1 cellular context compared by ENCODE assay signal in genomic region chr7:41870505-41871138, GRCh38.
TF ChIP-seq lines count a peak whose summit lies in the region.

No MANE protein-coding gene starts in this region.

TF ChIP-seq in GM12878, 131 proteins besides CTCF, POLR2A, EP300 and RAD21 (continued from another document and continues in another):
- TF ChIP-seq, protein P1, sequence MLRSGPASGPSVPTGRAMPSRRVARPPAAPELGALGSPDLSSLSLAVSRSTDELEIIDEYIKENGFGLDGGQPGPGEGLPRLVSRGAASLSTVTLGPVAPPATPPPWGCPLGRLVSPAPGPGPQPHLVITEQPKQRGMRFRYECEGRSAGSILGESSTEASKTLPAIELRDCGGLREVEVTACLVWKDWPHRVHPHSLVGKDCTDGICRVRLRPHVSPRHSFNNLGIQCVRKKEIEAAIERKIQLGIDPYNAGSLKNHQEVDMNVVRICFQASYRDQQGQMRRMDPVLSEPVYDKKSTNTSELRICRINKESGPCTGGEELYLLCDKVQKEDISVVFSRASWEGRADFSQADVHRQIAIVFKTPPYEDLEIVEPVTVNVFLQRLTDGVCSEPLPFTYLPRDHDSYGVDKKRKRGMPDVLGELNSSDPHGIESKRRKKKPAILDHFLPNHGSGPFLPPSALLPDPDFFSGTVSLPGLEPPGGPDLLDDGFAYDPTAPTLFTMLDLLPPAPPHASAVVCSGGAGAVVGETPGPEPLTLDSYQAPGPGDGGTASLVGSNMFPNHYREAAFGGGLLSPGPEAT (IDR thresholded peaks at IDR 0.05; ENCODE audit: low read depth) = peak; percentile 89
- TF ChIP-seq CHD1 (IDR thresholded peaks at IDR 0.05; ENCODE audit: low read depth, low read length) = no peak
- no peak for TF ChIP-seq YBX1 (IDR thresholded peaks at IDR 0.05)
- TF ChIP-seq NKRF (conservative IDR thresholded peaks at IDR 0.05) = no peak
- no peak for TF ChIP-seq NR2C2 (IDR thresholded peaks at IDR 0.05; ENCODE audit: borderline replicate concordance, control insufficient read depth, insufficient read length, low read depth)
- peak; percentile 91 to 93 for TF ChIP-seq IKZF2 (IDR thresholded peaks at IDR 0.05)
- no peak for TF ChIP-seq PAX5 (IDR thresholded peaks at IDR 0.05; ENCODE audit: borderline replicate concordance, low read depth, low read length)
- peak; percentile 63; the same call in 1 of the 2 replicates for TF ChIP-seq ZNF217 (IDR thresholded peaks at IDR 0.05)
- no peak for TF ChIP-seq KLF5 (IDR thresholded peaks at IDR 0.05; ENCODE audit: partially characterized antibody)
- TF ChIP-seq LARP7 (IDR thresholded peaks at IDR 0.05) = no peak
- TF ChIP-seq YY1 (IDR thresholded peaks at IDR 0.05; ENCODE audit: low read depth, low read length) = no peak
- TF ChIP-seq GABPA (IDR thresholded peaks at IDR 0.05; ENCODE audit: low read depth) = no peak
- TF ChIP-seq, protein P2, sequence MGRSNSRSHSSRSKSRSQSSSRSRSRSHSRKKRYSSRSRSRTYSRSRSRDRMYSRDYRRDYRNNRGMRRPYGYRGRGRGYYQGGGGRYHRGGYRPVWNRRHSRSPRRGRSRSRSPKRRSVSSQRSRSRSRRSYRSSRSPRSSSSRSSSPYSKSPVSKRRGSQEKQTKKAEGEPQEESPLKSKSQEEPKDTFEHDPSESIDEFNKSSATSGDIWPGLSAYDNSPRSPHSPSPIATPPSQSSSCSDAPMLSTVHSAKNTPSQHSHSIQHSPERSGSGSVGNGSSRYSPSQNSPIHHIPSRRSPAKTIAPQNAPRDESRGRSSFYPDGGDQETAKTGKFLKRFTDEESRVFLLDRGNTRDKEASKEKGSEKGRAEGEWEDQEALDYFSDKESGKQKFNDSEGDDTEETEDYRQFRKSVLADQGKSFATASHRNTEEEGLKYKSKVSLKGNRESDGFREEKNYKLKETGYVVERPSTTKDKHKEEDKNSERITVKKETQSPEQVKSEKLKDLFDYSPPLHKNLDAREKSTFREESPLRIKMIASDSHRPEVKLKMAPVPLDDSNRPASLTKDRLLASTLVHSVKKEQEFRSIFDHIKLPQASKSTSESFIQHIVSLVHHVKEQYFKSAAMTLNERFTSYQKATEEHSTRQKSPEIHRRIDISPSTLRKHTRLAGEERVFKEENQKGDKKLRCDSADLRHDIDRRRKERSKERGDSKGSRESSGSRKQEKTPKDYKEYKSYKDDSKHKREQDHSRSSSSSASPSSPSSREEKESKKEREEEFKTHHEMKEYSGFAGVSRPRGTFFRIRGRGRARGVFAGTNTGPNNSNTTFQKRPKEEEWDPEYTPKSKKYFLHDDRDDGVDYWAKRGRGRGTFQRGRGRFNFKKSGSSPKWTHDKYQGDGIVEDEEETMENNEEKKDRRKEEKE (IDR thresholded peaks at IDR 0.05) = no peak
- TF ChIP-seq BCL11A (IDR thresholded peaks at IDR 0.05; ENCODE audit: low read depth, low read length) = no peak
- TF ChIP-seq ZBED1 (IDR thresholded peaks at IDR 0.05; ENCODE audit: borderline replicate concordance) = no peak
- TF ChIP-seq MLLT1 (IDR thresholded peaks at IDR 0.05) = no peak
- TF ChIP-seq FOXM1 (IDR thresholded peaks at IDR 0.05; ENCODE audit: low read depth, low read length) = no peak
- TF ChIP-seq TCF7 (IDR thresholded peaks at IDR 0.05; ENCODE audit: borderline replicate concordance) = no peak
- no peak for TF ChIP-seq IRF4 (IDR thresholded peaks at IDR 0.05; ENCODE audit: low read depth, low read length)
- no peak for TF ChIP-seq MYB (IDR thresholded peaks at IDR 0.05; ENCODE audit: borderline replicate concordance, low read depth, low read length)
- no peak for TF ChIP-seq CBX5 (IDR thresholded peaks at IDR 0.05; ENCODE audit: low read depth)
- no peak for TF ChIP-seq MXI1 (IDR thresholded peaks at IDR 0.05; ENCODE audit: low read depth, low read length)
- no peak for TF ChIP-seq SMAD1 (IDR thresholded peaks at IDR 0.05; ENCODE audit: low read depth, partially characterized antibody)
- no peak for TF ChIP-seq ZNF592 (IDR thresholded peaks at IDR 0.05)
- no peak for TF ChIP-seq NBN (IDR thresholded peaks at IDR 0.05)
- TF ChIP-seq SRF (IDR thresholded peaks at IDR 0.05; ENCODE audit: low read depth in 2 of 2, low read length in 2 of 2) = no peak
- no peak for TF ChIP-seq BRCA1 (IDR thresholded peaks at IDR 0.05; ENCODE audit: low read depth, low read length)
- TF ChIP-seq DPF2 (IDR thresholded peaks at IDR 0.05) = peak; percentile 60; the same call in 1 of the 2 replicates
- TF ChIP-seq, protein P3, sequence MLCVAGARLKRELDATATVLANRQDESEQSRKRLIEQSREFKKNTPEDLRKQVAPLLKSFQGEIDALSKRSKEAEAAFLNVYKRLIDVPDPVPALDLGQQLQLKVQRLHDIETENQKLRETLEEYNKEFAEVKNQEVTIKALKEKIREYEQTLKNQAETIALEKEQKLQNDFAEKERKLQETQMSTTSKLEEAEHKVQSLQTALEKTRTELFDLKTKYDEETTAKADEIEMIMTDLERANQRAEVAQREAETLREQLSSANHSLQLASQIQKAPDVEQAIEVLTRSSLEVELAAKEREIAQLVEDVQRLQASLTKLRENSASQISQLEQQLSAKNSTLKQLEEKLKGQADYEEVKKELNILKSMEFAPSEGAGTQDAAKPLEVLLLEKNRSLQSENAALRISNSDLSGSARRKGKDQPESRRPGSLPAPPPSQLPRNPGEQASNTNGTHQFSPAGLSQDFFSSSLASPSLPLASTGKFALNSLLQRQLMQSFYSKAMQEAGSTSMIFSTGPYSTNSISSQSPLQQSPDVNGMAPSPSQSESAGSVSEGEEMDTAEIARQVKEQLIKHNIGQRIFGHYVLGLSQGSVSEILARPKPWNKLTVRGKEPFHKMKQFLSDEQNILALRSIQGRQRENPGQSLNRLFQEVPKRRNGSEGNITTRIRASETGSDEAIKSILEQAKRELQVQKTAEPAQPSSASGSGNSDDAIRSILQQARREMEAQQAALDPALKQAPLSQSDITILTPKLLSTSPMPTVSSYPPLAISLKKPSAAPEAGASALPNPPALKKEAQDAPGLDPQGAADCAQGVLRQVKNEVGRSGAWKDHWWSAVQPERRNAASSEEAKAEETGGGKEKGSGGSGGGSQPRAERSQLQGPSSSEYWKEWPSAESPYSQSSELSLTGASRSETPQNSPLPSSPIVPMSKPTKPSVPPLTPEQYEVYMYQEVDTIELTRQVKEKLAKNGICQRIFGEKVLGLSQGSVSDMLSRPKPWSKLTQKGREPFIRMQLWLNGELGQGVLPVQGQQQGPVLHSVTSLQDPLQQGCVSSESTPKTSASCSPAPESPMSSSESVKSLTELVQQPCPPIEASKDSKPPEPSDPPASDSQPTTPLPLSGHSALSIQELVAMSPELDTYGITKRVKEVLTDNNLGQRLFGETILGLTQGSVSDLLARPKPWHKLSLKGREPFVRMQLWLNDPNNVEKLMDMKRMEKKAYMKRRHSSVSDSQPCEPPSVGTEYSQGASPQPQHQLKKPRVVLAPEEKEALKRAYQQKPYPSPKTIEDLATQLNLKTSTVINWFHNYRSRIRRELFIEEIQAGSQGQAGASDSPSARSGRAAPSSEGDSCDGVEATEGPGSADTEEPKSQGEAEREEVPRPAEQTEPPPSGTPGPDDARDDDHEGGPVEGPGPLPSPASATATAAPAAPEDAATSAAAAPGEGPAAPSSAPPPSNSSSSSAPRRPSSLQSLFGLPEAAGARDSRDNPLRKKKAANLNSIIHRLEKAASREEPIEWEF (IDR thresholded peaks at IDR 0.05; ENCODE audit: insufficient replicate concordance, low read depth, low read length) = peak; percentile 57
- TF ChIP-seq ZBTB11 (CRISPR knock-in tag; IDR thresholded peaks at IDR 0.05) = no peak
- no peak for TF ChIP-seq NR2C1 (IDR thresholded peaks at IDR 0.05)
- no peak for TF ChIP-seq SKIL (IDR thresholded peaks at IDR 0.05; ENCODE audit: low read depth, poor library complexity, severe bottlenecking)
- no peak for TF ChIP-seq MEF2A (IDR thresholded peaks at IDR 0.05; ENCODE audit: insufficient read depth, low read depth, low read length)
- no peak for TF ChIP-seq CBX3 (IDR thresholded peaks at IDR 0.05; ENCODE audit: borderline replicate concordance, low read depth)
- TF ChIP-seq MTA2 (IDR thresholded peaks at IDR 0.05; ENCODE audit: low read depth) = peak; percentile 91
- no peak for TF ChIP-seq ZZZ3 (IDR thresholded peaks at IDR 0.05; ENCODE audit: control insufficient read depth, insufficient read length, low read depth)
- no peak for TF ChIP-seq KAT2A (conservative IDR thresholded peaks at IDR 0.05; ENCODE audit: control insufficient read depth, low read depth, low read length)
